In the genomic region with DNA sequence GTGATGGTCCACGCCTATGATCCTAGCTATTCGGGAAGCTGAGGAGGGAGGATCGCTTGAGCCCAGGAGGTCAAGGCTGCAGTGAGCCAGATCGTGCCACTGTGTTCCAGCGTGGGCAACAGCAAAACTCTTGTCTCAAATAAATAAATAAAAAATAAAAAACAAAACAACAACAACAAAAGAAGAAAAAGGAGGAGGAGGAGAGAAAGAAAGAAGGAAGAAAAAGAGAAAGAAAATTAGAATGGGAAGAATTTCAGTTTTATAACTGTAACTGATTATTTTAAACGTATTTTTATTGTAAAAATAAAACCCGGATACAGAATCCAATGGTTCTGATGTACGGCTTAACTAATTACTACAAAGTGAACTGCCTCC, we compare ENCODE assay signal across 8 cellular contexts. TPM values are rescaled to one million over a fixed set of nuclear protein-coding genes. Genes with fewer than 3 reads are reported as not detected.
DNase-seq lines count a peak whose midpoint lies in the region; ATAC-seq and TF ChIP-seq lines count a peak whose summit lies in the region.

No MANE protein-coding gene starts in this region.

- H3K4me3 ChIP-seq in HFF-Myc (replicated peaks; ENCODE audit: low read depth, low read length), result peak overlapping the region; percentile 51

- no peaks in the 10 kb centered on the region for H3K9me3 Mint-ChIP-seq in activated CD4-positive, alpha-beta memory T cell treated with anti-CD3 and anti-CD28 coated beads, Interleukin-2, amount 10 ng/mL, durations not matched to agents 7 days and 5 days
- peaks cover under 1% of the 10 kb centered on the region for H3K9me3 Mint-ChIP-seq in glutamatergic neuron (ENCODE audit: unreplicated experiment)
- H3K9me3 Mint-ChIP-seq in stimulated activated effector memory CD8-positive, alpha-beta T cell treated with anti-CD3 and anti-CD28 coated beads, Interleukin-12 subunit alpha, Interleukin-12 subunit beta, amount 100 ng/mL, for 72 hours, result no peaks in the 10 kb centered on the region

- TF ChIP-seq CTCF in HFF-Myc (IDR thresholded peaks at IDR 0.05; ENCODE audit: low read depth, low read length, missing control alignments) (no peak), glutamatergic neuron (IDR thresholded peaks at IDR 0.05; ENCODE audit: partially characterized antibody, unreplicated experiment) (no peak)

- POLR2A ChIA-PET in activated CD4-positive, alpha-beta memory T cell treated with anti-CD3 and anti-CD28 coated beads, Interleukin-2, amount 10 ng/mL, durations not matched to agents 7 days and 5 days (lab: Charles Lee), result no interaction called here

- no peak overlapping the region for H3K27ac Mint-ChIP-seq in activated CD4-positive, alpha-beta memory T cell treated with anti-CD3 and anti-CD28 coated beads, Interleukin-2, amount 10 ng/mL, durations not matched to agents 7 days and 5 days
- peak overlapping the region; percentile 22 for H3K27ac Mint-ChIP-seq in glutamatergic neuron (ENCODE audit: unreplicated experiment)
- peak overlapping the region; percentile 74 for H3K27ac Mint-ChIP-seq in stimulated activated effector memory CD8-positive, alpha-beta T cell treated with anti-CD3 and anti-CD28 coated beads, Interleukin-12 subunit alpha, Interleukin-12 subunit beta, amount 100 ng/mL, for 72 hours

- no peak for DNase-seq in HFF-Myc (ENCODE audit: extremely low read depth, low read depth)
- DNase-seq in activated CD4-positive, alpha-beta memory T cell treated with anti-CD3 and anti-CD28 coated beads, Interleukin-2, amount 10 ng/mL, durations not matched to agents 7 days and 5 days, result no peak
- no peak for DNase-seq in glutamatergic neuron
- DNase-seq in stimulated activated effector memory CD8-positive, alpha-beta T cell treated with anti-CD3 and anti-CD28 coated beads, Interleukin-12 subunit alpha, Interleukin-12 subunit beta, amount 100 ng/mL, for 72 hours (ENCODE audit: low spot score in 2 of 2), result no peak
- no peak for DNase-seq in NCI-H1694 treated with DMSO at 0.1 percent for 48 hours (lab: John Stamatoyannopoulos, UW)
- DNase-seq in activated gamma-delta T cell (lab: John Stamatoyannopoulos, UW), result no peak

- CTCF ChIA-PET in activated CD4-positive, alpha-beta memory T cell treated with anti-CD3 and anti-CD28 coated beads, Interleukin-2, amount 10 ng/mL, durations not matched to agents 7 days and 5 days (lab: Charles Lee), result no interaction called here

- H3K4me1 Mint-ChIP-seq in activated CD4-positive, alpha-beta memory T cell treated with anti-CD3 and anti-CD28 coated beads, Interleukin-2, amount 10 ng/mL, durations not matched to agents 7 days and 5 days, result peaks cover 12% of the 10 kb centered on the region
- H3K4me1 Mint-ChIP-seq in glutamatergic neuron (ENCODE audit: low read depth, unreplicated experiment), result peaks cover 3% of the 10 kb centered on the region
- H3K4me1 Mint-ChIP-seq in stimulated activated effector memory CD8-positive, alpha-beta T cell treated with anti-CD3 and anti-CD28 coated beads, Interleukin-12 subunit alpha, Interleukin-12 subunit beta, amount 100 ng/mL, for 72 hours, result peaks cover 18% of the 10 kb centered on the region

- peaks cover 22% of the 10 kb centered on the region for H3K27me3 Mint-ChIP-seq in activated CD4-positive, alpha-beta memory T cell treated with anti-CD3 and anti-CD28 coated beads, Interleukin-2, amount 10 ng/mL, durations not matched to agents 7 days and 5 days
- H3K27me3 Mint-ChIP-seq in glutamatergic neuron (ENCODE audit: unreplicated experiment), result peaks cover 10% of the 10 kb centered on the region

- peak overlapping the region; percentile 71 for H3K4me3 Mint-ChIP-seq in activated CD4-positive, alpha-beta memory T cell treated with anti-CD3 and anti-CD28 coated beads, Interleukin-2, amount 10 ng/mL, durations not matched to agents 7 days and 5 days
- peak overlapping the region; percentile 97 for H3K4me3 Mint-ChIP-seq in glutamatergic neuron (ENCODE audit: unreplicated experiment)
- peak overlapping the region; percentile 71 for H3K4me3 Mint-ChIP-seq in stimulated activated effector memory CD8-positive, alpha-beta T cell treated with anti-CD3 and anti-CD28 coated beads, Interleukin-12 subunit alpha, Interleukin-12 subunit beta, amount 100 ng/mL, for 72 hours

- H3K36me3 Mint-ChIP-seq in activated CD4-positive, alpha-beta memory T cell treated with anti-CD3 and anti-CD28 coated beads, Interleukin-2, amount 10 ng/mL, durations not matched to agents 7 days and 5 days (ENCODE audit: low read depth), result no peaks in the 10 kb centered on the region
- no peaks in the 10 kb centered on the region for H3K36me3 Mint-ChIP-seq in glutamatergic neuron (ENCODE audit: unreplicated experiment)
- H3K36me3 Mint-ChIP-seq in stimulated activated effector memory CD8-positive, alpha-beta T cell treated with anti-CD3 and anti-CD28 coated beads, Interleukin-12 subunit alpha, Interleukin-12 subunit beta, amount 100 ng/mL, for 72 hours, result no peaks in the 10 kb centered on the region

- no peak for ATAC-seq in stimulated activated effector memory CD8-positive, alpha-beta T cell treated with anti-CD3 and anti-CD28 coated beads, Interleukin-12 subunit alpha, Interleukin-12 subunit beta, amount 100 ng/mL, for 72 hours
- ATAC-seq in GM19455 (IDR thresholded peaks at IDR 0.05; ENCODE audit: unreplicated experiment) (no peak), GM21515 (IDR thresholded peaks at IDR 0.05; ENCODE audit: unreplicated experiment) (no peak)

RNA-seq across cellular contexts. Expression of gene PSAP, which starts 37.2 kb away (rescaled TPM):
- total RNA-seq in activated CD4-positive, alpha-beta memory T cell treated with anti-CD3 and anti-CD28 coated beads, Interleukin-2, amount 10 ng/mL, durations not matched to agents 7 days and 5 days, result 100 to 1,000 TPM; 176 to 178 TPM
- total RNA-seq in glutamatergic neuron (ENCODE audit: unreplicated experiment), result 737 TPM
